In genomic region chr16:87725596-87726235, GRCh38 we compare ENCODE assay signal across 1 cellular context.
A peak's percentile ranks its signal among the peaks of the same experiment; 100 is the strongest.
TF ChIP-seq lines count a peak whose summit lies in the region.

No MANE protein-coding gene starts in this region.

TF ChIP-seq in HEK293, 187 proteins besides CTCF, POLR2A, EP300 and RAD21 (continued from another document):
- TF ChIP-seq OSR2 (tag by site-specific recombination; IDR thresholded peaks at IDR 0.05), result peak; percentile 64
- TF ChIP-seq, protein P1, sequence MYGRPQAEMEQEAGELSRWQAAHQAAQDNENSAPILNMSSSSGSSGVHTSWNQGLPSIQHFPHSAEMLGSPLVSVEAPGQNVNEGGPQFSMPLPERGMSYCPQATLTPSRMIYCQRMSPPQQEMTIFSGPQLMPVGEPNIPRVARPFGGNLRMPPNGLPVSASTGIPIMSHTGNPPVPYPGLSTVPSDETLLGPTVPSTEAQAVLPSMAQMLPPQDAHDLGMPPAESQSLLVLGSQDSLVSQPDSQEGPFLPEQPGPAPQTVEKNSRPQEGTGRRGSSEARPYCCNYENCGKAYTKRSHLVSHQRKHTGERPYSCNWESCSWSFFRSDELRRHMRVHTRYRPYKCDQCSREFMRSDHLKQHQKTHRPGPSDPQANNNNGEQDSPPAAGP (tag by site-specific recombination; IDR thresholded peaks at IDR 0.05), result peak; percentile 69
- peak; percentile 33; the same call in 1 of the 2 replicates for TF ChIP-seq ZBTB17 (tag by site-specific recombination; IDR thresholded peaks at IDR 0.05)
